In genomic region chr7:2112261-2113203, GRCh38 we compare ENCODE assay signal across 14 cellular contexts.
DNase-seq lines count a peak whose midpoint lies in the region; ATAC-seq, FAIRE-seq and TF ChIP-seq lines count a peak whose summit lies in the region.
"Had no signal": no experiment of that assay in that cellular context is flagged by ENCODE, and none has a peak within 500 bp of the region (broad histone marks: within the 10 kb centered on the region; RNA-seq: fewer than 3 reads in every experiment).

No MANE protein-coding gene starts in this region.

- no peak for FAIRE-seq in GM12878 (lab: Jason Lieb, UNC)
- FAIRE-seq: colon had no signal

- H3K4me3 Mint-ChIP-seq in GM23338: no peak overlapping the region
- H3K4me3 Mint-ChIP-seq in naive thymus-derived CD4-positive, alpha-beta T cell: peak overlapping the region; percentile 5 to 77 (median 49)
- H3K4me3 Mint-ChIP-seq: activated CD4-positive, alpha-beta T cell treated with anti-CD3 and anti-CD28 coated beads, Interleukin-2, amount 10 ng/mL, durations not matched to agents 24 days and 14 days had no signal

- H3K4me3 ChIP-seq in BLaER1: peak overlapping the region; percentile 64
- H3K4me3 ChIP-seq in GM23338: no peak overlapping the region
- peak overlapping the region; percentile 44; the same call in 1 of the 2 replicates for H3K4me3 ChIP-seq in GM12878
- no peak overlapping the region for H3K4me3 ChIP-seq in naive thymus-derived CD4-positive, alpha-beta T cell (ENCODE audit: low read length)
- H3K4me3 ChIP-seq in vagina: no peak overlapping the region
- H3K4me3 ChIP-seq: K562 had no signal

- peaks cover 19% of the 10 kb centered on the region for H3K27me3 Mint-ChIP-seq in GM23338 (ENCODE audit: insufficient read depth, low read depth, poor library complexity)
- H3K27me3 Mint-ChIP-seq in naive thymus-derived CD4-positive, alpha-beta T cell: no peaks in the 10 kb centered on the region
- H3K27me3 Mint-ChIP-seq: activated CD4-positive, alpha-beta T cell treated with anti-CD3 and anti-CD28 coated beads, Interleukin-2, amount 10 ng/mL, durations not matched to agents 24 days and 14 days had no signal

- TF ChIP-seq EP300 in GM12878 (IDR thresholded peaks at IDR 0.05; ENCODE audit: borderline replicate concordance in 1 of 2, control insufficient read depth in 1 of 2, low read depth in 2 of 2, low read length in 2 of 2): no peak

- H3K4me2 ChIP-seq in BLaER1: peak overlapping the region; percentile 94
- no peak overlapping the region for H3K4me2 ChIP-seq in GM23338
- H3K4me2 ChIP-seq in GM12878 (ENCODE audit: control insufficient read depth, insufficient read depth): peak overlapping the region; percentile 52

- no TSS peak for BruUV-seq in GM12878 (replicated peaks; lab: Mats Ljungman, UMichigan)

- SMC1A ChIA-PET in GM12878 (lab: Charles Lee; ENCODE audit: uncharacterized antibody, unreplicated experiment): interaction anchor here (0.6 to 1.7 kb wide), 3 partner anchors 12 to 72 kb away, joined by 3 to 5 read pairs (median 4); no protein-coding TSS in a partner anchor

- H3K79me2 ChIP-seq in GM23338 (replicated peaks; ENCODE audit: insufficient read depth) (peaks cover 11% of the 10 kb centered on the region; the same call in 1 of the 2 replicates), GM12878 (ENCODE audit: control insufficient read depth, insufficient read depth, low read length) (0 out of 2 replicates have a peak, but pooled peaks cover 2% of the 10 kb centered on the region)

- H3K36me3 Mint-ChIP-seq in GM23338 (ENCODE audit: low read depth): peaks cover 10% of the 10 kb centered on the region
- H3K36me3 Mint-ChIP-seq in naive thymus-derived CD4-positive, alpha-beta T cell: peaks cover 0 to 7% (median 3%) of the 10 kb centered on the region in 5 donors

- no peaks in the 10 kb centered on the region for H3F3A ChIP-seq in GM23338 (replicated peaks; ENCODE audit: low read depth)

- H3K9ac ChIP-seq in BLaER1 (peak overlapping the region; percentile 86), GM12878 (ENCODE audit: control insufficient read depth, insufficient read depth, low read length) (peak overlapping the region; percentile 13)

- H3K4me1 ChIP-seq in BLaER1 (peaks cover 97% of the 10 kb centered on the region), GM23338 (ENCODE audit: insufficient read depth) (no peaks in the 10 kb centered on the region; the same call in 1 of the 2 replicates), GM12878 (ENCODE audit: control insufficient read depth, insufficient read depth, low read length) (peaks cover 26% of the 10 kb centered on the region), vagina (peaks cover 20% of the 10 kb centered on the region)
- peaks cover 0 to 10% of the 10 kb centered on the region in 2 donors for H3K4me1 ChIP-seq in naive thymus-derived CD4-positive, alpha-beta T cell (ENCODE audit: control insufficient read depth in 2 of 2, insufficient read depth in 2 of 2, low read length in 2 of 2)

- H3K27me3 ChIP-seq in BLaER1 (no peaks in the 10 kb centered on the region), GM23338 (ENCODE audit: insufficient read depth) (no peaks in the 10 kb centered on the region), GM12878 (replicated peaks in 1 of 2; ENCODE audit: control insufficient read depth in 2 of 2, insufficient read depth in 2 of 2, low read length in 1 of 2) (no peaks in the 10 kb centered on the region), vagina (no peaks in the 10 kb centered on the region)
- H3K27me3 ChIP-seq in naive thymus-derived CD4-positive, alpha-beta T cell (ENCODE audit: control insufficient read depth in 2 of 2, insufficient read depth in 2 of 2, low read length in 2 of 2): no peaks in the 10 kb centered on the region

- RAD21 ChIA-PET in GM12878 (lab: Charles Lee; ENCODE audit: unreplicated experiment): no interaction called here

- peaks cover 35% of the 10 kb centered on the region for H3K4me1 Mint-ChIP-seq in GM23338
- peaks cover 8 to 34% (median 27%) of the 10 kb centered on the region in 7 donors for H3K4me1 Mint-ChIP-seq in naive thymus-derived CD4-positive, alpha-beta T cell

- TF ChIP-seq CTCF in GM23338 (conservative IDR thresholded peaks at IDR 0.05; ENCODE audit: low read depth in 2 of 2): no peak
- TF ChIP-seq CTCF in GM12878 (IDR thresholded peaks at IDR 0.05 in 2 of 3, conservative IDR thresholded peaks at IDR 0.05 in 1 of 3; ENCODE audit: control insufficient read depth in 2 of 3, extremely low read depth in 1 of 3, insufficient read depth in 1 of 3, low read depth in 3 of 3, low read length in 3 of 3): no peak
- TF ChIP-seq CTCF in vagina (IDR thresholded peaks at IDR 0.05): no peak

- H4K20me1 ChIP-seq in BLaER1 (no peaks in the 10 kb centered on the region), GM23338 (replicated peaks; ENCODE audit: insufficient read depth) (0 out of 2 replicates have a peak, but pooled peaks cover 7% of the 10 kb centered on the region), GM12878 (ENCODE audit: control insufficient read depth, insufficient read depth) (no peaks in the 10 kb centered on the region)

- ATAC-seq in GM23338: no peak
- ATAC-seq in GM12878: peak; percentile 41
- no peak for ATAC-seq in naive thymus-derived CD4-positive, alpha-beta T cell
- no peak for ATAC-seq in SK-N-SH treated with all-trans-retinoic acid at 6 μM for 48 hours
- ATAC-seq: K562 had no signal

- no peak for TF ChIP-seq RAD21 in GM12878 (IDR thresholded peaks at IDR 0.05; ENCODE audit: insufficient read depth, low read depth, low read length)

- H3K27ac ChIP-seq in BLaER1: peak overlapping the region; percentile 97
- H3K27ac ChIP-seq in GM23338 (ENCODE audit: low read depth): 0 out of 2 replicates have a peak overlapping the region, but pooled peaks have one; percentile 59
- peak overlapping the region; percentile 67 for H3K27ac ChIP-seq in GM12878 (ENCODE audit: control insufficient read depth, insufficient read depth)
- no peak overlapping the region for H3K27ac ChIP-seq in naive thymus-derived CD4-positive, alpha-beta T cell (ENCODE audit: low read depth, low read length)
- no peak overlapping the region for H3K27ac ChIP-seq in vagina

- DNase-seq in GM23338 (ENCODE audit: low spot score) (no peak), GM12878 (ENCODE audit: low read depth, low spot score) (no peak), vagina (ENCODE audit: extremely low spot score in 2 of 2) (no peak), HuH-7.5 (ENCODE audit: low spot score) (no peak), NCI-H146 (lab: John Stamatoyannopoulos, UW) (no peak)
- DNase-seq in naive thymus-derived CD4-positive, alpha-beta T cell: no peak
- DNase-seq: activated CD4-positive, alpha-beta T cell treated with anti-CD3 and anti-CD28 coated beads, Interleukin-2, amount 10 ng/mL, durations not matched to agents 24 days and 14 days; mesendoderm; NCI-H1417 treated with DMSO at 0.1 percent for 48 hours; NCI-H510A had no signal

- POLR2A ChIA-PET in GM12878 (lab: Charles Lee): no interaction called here
- POLR2A ChIA-PET in naive thymus-derived CD4-positive, alpha-beta T cell (lab: Charles Lee): no interaction called here

- TF ChIP-seq POLR2A in GM12878 (IDR thresholded peaks at IDR 0.05; ENCODE audit: low read depth, low read length) (no peak), vagina (IDR thresholded peaks at IDR 0.05) (no peak)

- 33% methylated on average over 31 of the region's 32 CpGs for WGBS in GM12878 (ENCODE audit: insufficient coverage, insufficient replicate concordance, low lambda C conversion rate, missing lambda C conversion rate)

- H3K9me3 Mint-ChIP-seq in GM23338: no peaks in the 10 kb centered on the region
- H3K9me3 Mint-ChIP-seq in naive thymus-derived CD4-positive, alpha-beta T cell: no peaks in the 10 kb centered on the region
- H3K9me3 Mint-ChIP-seq: activated CD4-positive, alpha-beta T cell treated with anti-CD3 and anti-CD28 coated beads, Interleukin-2, amount 10 ng/mL, durations not matched to agents 24 days and 14 days had no signal

- intact Hi-C loops in GM12878 (cut with micrococcal nuclease; ENCODE audit: unreplicated experiment) (loop anchor here (5.0 kb wide), 1 partner anchor 70 kb away; no protein-coding TSS in a partner anchor), vagina (cut with DNase I) (no loop called here)
- intact Hi-C loops in naive thymus-derived CD4-positive, alpha-beta T cell (cut with micrococcal nuclease): no loop called here

- H3K36me3 ChIP-seq in BLaER1 (peaks cover 19% of the 10 kb centered on the region), GM23338 (ENCODE audit: insufficient read depth) (no peaks in the 10 kb centered on the region), GM12878 (ENCODE audit: control insufficient read depth in 2 of 2, insufficient read depth in 2 of 2, low read length in 1 of 2) (peaks cover 0 to 4% of the 10 kb centered on the region in 2 experiments; a peak in 2 of 4 replicates), vagina (no peaks in the 10 kb centered on the region)
- H3K36me3 ChIP-seq in naive thymus-derived CD4-positive, alpha-beta T cell (ENCODE audit: control insufficient read depth in 2 of 3, insufficient read depth in 3 of 3, low read length in 3 of 3): peaks cover 0 to 10% (median 0%) of the 10 kb centered on the region in 3 experiments

- CTCF ChIA-PET in GM12878 (lab: Yijun Ruan, JAX): interaction anchor here (3.5 kb wide), 1 partner anchor 12 kb away, joined by 10 read pairs; no protein-coding TSS in a partner anchor
- CTCF ChIA-PET in naive thymus-derived CD4-positive, alpha-beta T cell (lab: Charles Lee): no interaction called here

- in situ Hi-C loops in GM12878 (cut with MboI): no loop called here

- peak overlapping the region; percentile 87 for H3K27ac Mint-ChIP-seq in GM23338
- peak overlapping the region in 6 of 9 donors; percentile 16 to 75 (median 48) for H3K27ac Mint-ChIP-seq in naive thymus-derived CD4-positive, alpha-beta T cell
- H3K27ac Mint-ChIP-seq: activated CD4-positive, alpha-beta T cell treated with anti-CD3 and anti-CD28 coated beads, Interleukin-2, amount 10 ng/mL, durations not matched to agents 24 days and 14 days had no signal

- H3K9me2 ChIP-seq in GM23338 (ENCODE audit: insufficient read depth): no peaks in the 10 kb centered on the region

- H2AFZ ChIP-seq in GM23338: no peak overlapping the region
- H2AFZ ChIP-seq in GM12878 (ENCODE audit: control insufficient read depth, low read depth, low read length): no peak overlapping the region

- H3K9me3 ChIP-seq in BLaER1: peaks cover 20% of the 10 kb centered on the region
- no peaks in the 10 kb centered on the region; the same call in 2 of the 3 replicates for H3K9me3 ChIP-seq in GM12878 (replicated peaks; ENCODE audit: control insufficient read depth, insufficient read depth, low read length)
- no peaks in the 10 kb centered on the region for H3K9me3 ChIP-seq in naive thymus-derived CD4-positive, alpha-beta T cell (ENCODE audit: control insufficient read depth in 2 of 3, low read length in 3 of 3)
- H3K9me3 ChIP-seq in vagina: no peaks in the 10 kb centered on the region

TF ChIP-seq in GM23338, 12 proteins besides CTCF, POLR2A, EP300 and RAD21 (continues in another document):
- TF ChIP-seq ZNF331 (CRISPR knock-in tag; IDR thresholded peaks at IDR 0.05; ENCODE audit: low read depth) (no peak), EZH2phosphoT487 (IDR thresholded peaks at IDR 0.05; ENCODE audit: unreplicated experiment) (no peak)

TF ChIP-seq in GM12878, 131 proteins besides CTCF, POLR2A, EP300 and RAD21 (continues in another document):
- 0 out of 2 replicates have a peak, but pooled peaks have one; percentile 23 for TF ChIP-seq TCF12 (IDR thresholded peaks at IDR 0.05; ENCODE audit: low read depth, low read length)

TF ChIP-seq in SK-N-SH treated with all-trans-retinoic acid at 6 μM for 48 hours, 23 proteins besides CTCF, POLR2A, EP300 and RAD21 (continues in another document):
- no peak for TF ChIP-seq BACH2 (CRISPR knock-in tag; IDR thresholded peaks at IDR 0.05; ENCODE audit: borderline replicate concordance)

Comparison
In these comparisons a context has a peak if more than half of its experiments do, and no peak if none do; other contexts are left out.
1. H3K27ac ChIP-seq: peak in BLaER1 (single experiment), GM23338 (single experiment) and GM12878 (single experiment); none in naive thymus-derived CD4-positive, alpha-beta T cell (single experiment) and vagina (single experiment).
2. H3K4me3 ChIP-seq: peak in BLaER1 (single experiment) and GM12878 (single experiment); none in GM23338 (single experiment), naive thymus-derived CD4-positive, alpha-beta T cell (single experiment) and vagina (0 of 2).